ENCODE assay signal across 9 cellular contexts in genomic region chr2:120347387-120348010, GRCh38. TPM values are rescaled to one million over a fixed set of nuclear protein-coding genes. Genes with fewer than 3 reads are reported as not detected.
DNase-seq lines count a peak whose midpoint lies in the region; ATAC-seq and TF ChIP-seq lines count a peak whose summit lies in the region.
"Had no signal": no experiment of that assay in that cellular context is flagged by ENCODE, and none has a peak within 500 bp of the region (broad histone marks: within the 10 kb centered on the region; RNA-seq: fewer than 3 reads in every experiment).

No MANE protein-coding gene starts in this region.

- H3K9ac ChIP-seq in neural progenitor cell: no peak overlapping the region

- no peaks in the 10 kb centered on the region for H3K9me3 ChIP-seq in effector memory CD4-positive, alpha-beta T cell (ENCODE audit: control insufficient read depth, low read length)
- no peaks in the 10 kb centered on the region for H3K9me3 ChIP-seq in neural progenitor cell (ENCODE audit: low read depth)

- H3K27ac Mint-ChIP-seq in neural progenitor cell: no peak overlapping the region

- in situ Hi-C loops in GM13977 (cut with MboI; ENCODE audit: low pct_unique_long_range_greater_than_20kb, low sequenced_read_pairs, unreplicated experiment): loop anchor here (25.0 kb wide), 1 partner anchor 315 kb away; no protein-coding TSS in a partner anchor

- H3K27me3 Mint-ChIP-seq in neural progenitor cell (ENCODE audit: insufficient read depth, low read depth): peaks cover 50% of the 10 kb centered on the region

- no peaks in the 10 kb centered on the region for H3K9me3 Mint-ChIP-seq in neural progenitor cell
- H3K9me3 Mint-ChIP-seq: activated CD4-positive, alpha-beta memory T cell treated with anti-CD3 and anti-CD28 coated beads, Interleukin-2, amount 10 ng/mL, durations not matched to agents 7 days and 5 days had no signal

- H3F3A ChIP-seq in neural progenitor cell (ENCODE audit: low read depth): peaks cover 26% of the 10 kb centered on the region

- TF ChIP-seq CTCF in C4-2B (conservative IDR thresholded peaks at IDR 0.05) (no peak), neural progenitor cell (IDR thresholded peaks at IDR 0.05) (no peak), GM13977 (IDR thresholded peaks at IDR 0.05; ENCODE audit: extremely low read depth, insufficient read depth, missing control alignments) (no peak)

- peaks cover 66% of the 10 kb centered on the region for H4K20me1 ChIP-seq in neural progenitor cell (ENCODE audit: low read depth)

- H3K36me3 ChIP-seq in H7 (replicated peaks; ENCODE audit: control insufficient read depth, insufficient read depth, low read length) (no peaks in the 10 kb centered on the region), neural progenitor cell (no peaks in the 10 kb centered on the region)
- no peaks in the 10 kb centered on the region for H3K36me3 ChIP-seq in effector memory CD4-positive, alpha-beta T cell (ENCODE audit: control insufficient read depth, insufficient read depth, low read length)

- no peaks in the 10 kb centered on the region for H3K36me3 Mint-ChIP-seq in neural progenitor cell

- peak overlapping the region; percentile 70 for H3K4me2 ChIP-seq in neural progenitor cell

- H3K4me3 Mint-ChIP-seq in neural progenitor cell: peak overlapping the region; percentile 84

- H3K4me1 ChIP-seq in effector memory CD4-positive, alpha-beta T cell (ENCODE audit: control insufficient read depth, insufficient read depth, low read length, poor library complexity, severe bottlenecking): peaks cover 30% of the 10 kb centered on the region
- peaks cover 20% of the 10 kb centered on the region for H3K4me1 ChIP-seq in neural progenitor cell

- H3K4me1 Mint-ChIP-seq in neural progenitor cell: peaks cover 32% of the 10 kb centered on the region

- no peak overlapping the region for H3K4me3 ChIP-seq in H7 (ENCODE audit: insufficient read depth, low read depth, low read length)
- H3K4me3 ChIP-seq in effector memory CD4-positive, alpha-beta T cell (ENCODE audit: insufficient read depth, low read depth, low read length, poor library complexity, severe bottlenecking): peak overlapping the region; percentile 29
- peak overlapping the region; percentile 49 for H3K4me3 ChIP-seq in neural progenitor cell

- peak overlapping the region; percentile 78 for H3K27ac ChIP-seq in C4-2B
- no peak overlapping the region for H3K27ac ChIP-seq in effector memory CD4-positive, alpha-beta T cell (ENCODE audit: insufficient read depth, low read length, poor library complexity, severe bottlenecking)
- no peak overlapping the region for H3K27ac ChIP-seq in neural progenitor cell

- H3K27me3 ChIP-seq in H7 (ENCODE audit: control insufficient read depth, insufficient read depth, low read length): peaks cover 71% of the 10 kb centered on the region
- peaks cover 31% of the 10 kb centered on the region for H3K27me3 ChIP-seq in effector memory CD4-positive, alpha-beta T cell (replicated peaks; ENCODE audit: control insufficient read depth, insufficient read depth, low read length, poor library complexity, severe bottlenecking)
- peaks cover 99% of the 10 kb centered on the region for H3K27me3 ChIP-seq in neural progenitor cell

- no peak overlapping the region for H2AFZ ChIP-seq in neural progenitor cell (replicated peaks)

- DNase-seq in H7 (peak; percentile 85), neural progenitor cell (ENCODE audit: low spot score) (peak; percentile 85), GM13977 (ENCODE audit: low spot score) (no peak)
- no peak for DNase-seq in effector memory CD4-positive, alpha-beta T cell
- DNase-seq in stimulated activated CD4-positive, alpha-beta T cell treated with anti-CD3 and anti-CD28 coated beads, Interleukin-4, amount 100 ng/mL, for 1 hour: no peak
- DNase-seq: activated CD4-positive, alpha-beta memory T cell treated with anti-CD3 and anti-CD28 coated beads, Interleukin-2, amount 10 ng/mL, durations not matched to agents 7 days and 5 days had no signal

- ATAC-seq in esophagus mucosa: no peak
- no peak for ATAC-seq in HG03378 (IDR thresholded peaks at IDR 0.05; ENCODE audit: unreplicated experiment)

- no peaks in the 10 kb centered on the region for H3K79me2 ChIP-seq in neural progenitor cell (ENCODE audit: low read depth)

RNA-seq across cellular contexts. Expression of gene INHBB, which starts 1.6 kb away (rescaled TPM):
- 0.07 and 0.11 TPM in 2 replicates for total RNA-seq in H7 (2014; rRNA removed; shearing (Covaris generic))
- total RNA-seq in neural progenitor cell (ENCODE audit: low replicate concordance) (not detected in 2 replicates), esophagus mucosa (0.72 TPM)
- total RNA-seq: activated CD4-positive, alpha-beta memory T cell treated with anti-CD3 and anti-CD28 coated beads, Interleukin-2, amount 10 ng/mL, durations not matched to agents 7 days and 5 days had no signal

Comparison
In these comparisons a context has a peak if more than half of its experiments do, and no peak if none do; other contexts are left out.
1. DNase-seq: peak in H7 (single experiment) and neural progenitor cell (single experiment); none in effector memory CD4-positive, alpha-beta T cell (0 of 3), stimulated activated CD4-positive, alpha-beta T cell treated with anti-CD3 and anti-CD28 coated beads, Interleukin-4, amount 100 ng/mL, for 1 hour (single experiment) and GM13977 (single experiment).